Comparison of ENCODE assay signal across 25 cellular contexts in genomic region chr4:93718233-93718632, GRCh38.
"Had no signal": no experiment of that assay in that cellular context is flagged by ENCODE, and none has a peak within 500 bp of the region (broad histone marks: within the 10 kb centered on the region; RNA-seq: fewer than 3 reads in every experiment).

No MANE protein-coding gene starts in this region.

- H3K27ac ChIP-seq: stomach, suprapubic skin, testis, thoracic aorta, tibial artery, tibial nerve, transverse colon, upper lobe of left lung, upper lobe of right lung, uterus had no signal

- H3K36me3 ChIP-seq: stomach, suprapubic skin, thoracic aorta, thyroid gland, tibial artery, tibial nerve, transverse colon, upper lobe of left lung, upper lobe of right lung, uterus had no signal

- H3K4me3 ChIP-seq: stomach, suprapubic skin, testis, thoracic aorta, thyroid gland, tibial artery, tibial nerve, transverse colon, upper lobe of left lung, upper lobe of right lung, uterus had no signal

- H3K9me3 ChIP-seq: stomach, suprapubic skin, testis, thoracic aorta, thyroid gland, tibial artery, tibial nerve, transverse colon, upper lobe of left lung, upper lobe of right lung, uterus had no signal

- H3K4me1 ChIP-seq: stomach, suprapubic skin, testis, tibial artery, tibial nerve, transverse colon, upper lobe of left lung, upper lobe of right lung, uterus had no signal

- H3K27me3 ChIP-seq: stomach, suprapubic skin, testis, thyroid gland, tibial artery, tibial nerve, transverse colon, upper lobe of left lung, upper lobe of right lung, uterus had no signal

- DNase-seq: stimulated activated CD4-positive, alpha-beta T cell treated with anti-CD3 and anti-CD28 coated beads, Interleukin-2, amount 100 ng/mL, for 48 hours; stimulated activated CD4-positive, alpha-beta T cell treated with anti-CD3 and anti-CD28 coated beads, Interleukin-4, amount 100 ng/mL, for 1 hour; stimulated activated CD4-positive, alpha-beta T cell treated with anti-CD3 and anti-CD28 coated beads, Interleukin-4, amount 100 ng/mL, for 24 hours; stimulated activated CD4-positive, alpha-beta T cell treated with anti-CD3 and anti-CD28 coated beads, Interleukin-4, amount 100 ng/mL, for 4 hours; stimulated activated CD8-positive, alpha-beta memory T cell treated with anti-CD3 and anti-CD28 coated beads, Interleukin-4, amount 100 ng/mL, for 48 hours; stimulated activated naive B cell treated with anti-CD40 and anti-IgM and Interleukin-4, amounts not matched to agents 10 μg/mL and 1 μg/mL and 100 μg/mL, for 72 hours; stimulated activated naive CD4-positive, alpha-beta T cell; stimulated activated naive CD4-positive, alpha-beta T cell treated with Interleukin-2 at 50 U/mL for 16 hours; stimulated activated naive CD8-positive, alpha-beta T cell treated with anti-CD3 and anti-CD28 coated beads, Interleukin-15, amount 100 ng/mL, for 72 hours; stimulated activated naive CD8-positive, alpha-beta T cell treated with anti-CD3 and anti-CD28 coated beads, Interleukin-15, Interleukin-2, amounts not matched to agents 100 U/mL and 50 U/mL, for 24 hours; stomach; substantia nigra; testis; thyroid gland; tibial artery; transverse colon; upper lobe of left lung; upper lobe of right lung; uterus had no signal

- FAIRE-seq: urothelium cell line had no signal

- ATAC-seq: stimulated activated effector memory CD8-positive, alpha-beta T cell treated with anti-CD3 and anti-CD28 coated beads, Interleukin-12 subunit alpha, Interleukin-12 subunit beta, amount 100 ng/mL, for 72 hours; stimulated activated memory B cell treated with anti-CD40 and anti-IgM and Interleukin-4, amounts not matched to agents 10 μg/mL and 1 μg/mL and 100 μg/mL, for 72 hours; stimulated activated naive B cell treated with anti-CD40 and anti-IgM and Interleukin-4, amounts not matched to agents 10 μg/mL and 1 μg/mL and 100 μg/mL, for 72 hours; stimulated activated naive CD8-positive, alpha-beta T cell treated with anti-CD3 and anti-CD28 coated beads, Interleukin-15, amount 100 ng/mL, for 72 hours; stimulated activated naive CD8-positive, alpha-beta T cell treated with anti-CD3 and anti-CD28 coated beads, Interleukin-15, Interleukin-2, amounts not matched to agents 100 U/mL and 50 U/mL, for 24 hours; upper lobe of right lung had no signal
